Comparison of ENCODE assay signal across 10 cellular contexts in genomic region chr1:203686091-203686632, GRCh38. TPM values are rescaled to one million over a fixed set of nuclear protein-coding genes. Genes with fewer than 3 reads are reported as not detected.
DNase-seq lines count a peak whose midpoint lies in the region; ATAC-seq and TF ChIP-seq lines count a peak whose summit lies in the region.
"Had no signal": no experiment of that assay in that cellular context is flagged by ENCODE, and none has a peak within 500 bp of the region (broad histone marks: within the 10 kb centered on the region; RNA-seq: fewer than 3 reads in every experiment).

No MANE protein-coding gene starts in this region.

- no peak overlapping the region for H2AK5ac ChIP-seq in IMR-90 (ENCODE audit: low read depth, low read length)

- peaks cover 24% of the 10 kb centered on the region for H3K36me3 ChIP-seq in IMR-90 (ENCODE audit: control insufficient read depth, insufficient read depth, low read length)
- peaks cover 9% of the 10 kb centered on the region; the same call in 1 of the 2 replicates for H3K36me3 ChIP-seq in PC-3 (ENCODE audit: low read depth, low read length)
- peaks cover 4% of the 10 kb centered on the region for H3K36me3 ChIP-seq in smooth muscle cell (ENCODE audit: low read depth)

- H2AFZ ChIP-seq in IMR-90 (replicated peaks; ENCODE audit: low read length, poor library complexity) = no peak overlapping the region
- H2AFZ ChIP-seq in PC-3 (ENCODE audit: low read length) = no peak overlapping the region
- H2AFZ ChIP-seq in smooth muscle cell (ENCODE audit: low read depth) = no peak overlapping the region

- POLR2A ChIA-PET in IMR-90 (lab: Charles Lee; ENCODE audit: unreplicated experiment) (no interaction called here), PC-3 (lab: Charles Lee; ENCODE audit: unreplicated experiment) (interaction anchor here (0.6 kb wide), 1 partner anchor 121 kb away, joined by 3 read pairs; no protein-coding TSS in a partner anchor), GM10248 (lab: Yijun Ruan, JAX) (no interaction called here)

- no peak overlapping the region for H2BK120ac ChIP-seq in IMR-90 (ENCODE audit: low read depth, low read length)

- no peak overlapping the region for H3K23ac ChIP-seq in IMR-90 (ENCODE audit: low read depth, low read length)

- peaks cover 12% of the 10 kb centered on the region for H3K4me1 ChIP-seq in IMR-90 (ENCODE audit: control insufficient read depth, insufficient read depth, low read length)
- peaks cover 9% of the 10 kb centered on the region for H3K4me1 ChIP-seq in PC-3 (ENCODE audit: insufficient read depth, low read length)
- H3K4me1 ChIP-seq in smooth muscle cell (ENCODE audit: low read depth) = no peaks in the 10 kb centered on the region

- no peak overlapping the region for H3K4ac ChIP-seq in IMR-90 (ENCODE audit: low read depth, low read length)

- H3K56ac ChIP-seq in IMR-90 (ENCODE audit: extremely low read depth, insufficient read depth, low read length) = no peak overlapping the region

- no CpG with 5 or more reads among the region's 3 CpGs for WGBS in IMR-90 (ENCODE audit: extremely low coverage in 2 of 2, insufficient read length in 1 of 2), 2 experiments
- WGBS in smooth muscle cell (ENCODE audit: low lambda C conversion rate) = 23% methylated on average over 3 of the region's 3 CpGs

- H3K27ac ChIP-seq in IMR-90 (ENCODE audit: insufficient read depth, low read length) (peak overlapping the region; percentile 41; the same call in 1 of the 2 replicates), PC-3 (ENCODE audit: low read length) (peak overlapping the region; percentile 28), smooth muscle cell (ENCODE audit: low read depth) (peak overlapping the region; percentile 59)
- H3K27ac ChIP-seq: neutrophil had no signal

- no peak overlapping the region for H3K4me3 ChIP-seq in IMR-90 (ENCODE audit: insufficient read depth, low read depth, low read length)
- no peak overlapping the region for H3K4me3 ChIP-seq in PC-3 (ENCODE audit: low read length)
- H3K4me3 ChIP-seq in smooth muscle cell = no peak overlapping the region

- H4K20me1 ChIP-seq in IMR-90 (ENCODE audit: insufficient read depth, low read length) = peaks cover 79% of the 10 kb centered on the region
- no peaks in the 10 kb centered on the region for H4K20me1 ChIP-seq in PC-3 (ENCODE audit: low read length)
- H4K20me1 ChIP-seq in smooth muscle cell (ENCODE audit: low read depth) = peaks cover 86% of the 10 kb centered on the region

- dilution Hi-C loops in IMR-90 (cut with HindIII; ENCODE audit: low sequenced_read_pairs, unreplicated experiment) = no loop called here

- H3K14ac ChIP-seq in IMR-90 (replicated peaks; ENCODE audit: low read depth, low read length) = no peak overlapping the region

- TF ChIP-seq RAD21 in IMR-90 (IDR thresholded peaks at IDR 0.05; ENCODE audit: low read length) = no peak

- H2AK9ac ChIP-seq in IMR-90 (replicated peaks; ENCODE audit: low read depth, low read length, poor library complexity) = no peak overlapping the region

- H3K9ac ChIP-seq in IMR-90 (ENCODE audit: low read depth, low read length) = no peak overlapping the region
- no peak overlapping the region for H3K9ac ChIP-seq in PC-3 (ENCODE audit: low read length)
- no peak overlapping the region for H3K9ac ChIP-seq in smooth muscle cell (ENCODE audit: low read depth)

- H3F3A ChIP-seq in PC-3 (ENCODE audit: low read length, unreplicated experiment) (no peaks in the 10 kb centered on the region), smooth muscle cell (ENCODE audit: low read depth) (peaks cover 15% of the 10 kb centered on the region)

- H4K5ac ChIP-seq in IMR-90 (ENCODE audit: low read depth, low read length) = no peak overlapping the region

- H2BK15ac ChIP-seq in IMR-90 (ENCODE audit: low read depth, low read length) = no peak overlapping the region

- no peak overlapping the region for H2BK20ac ChIP-seq in IMR-90 (ENCODE audit: low read depth, low read length)

- no peak overlapping the region for H4K8ac ChIP-seq in IMR-90 (ENCODE audit: low read depth in 2 of 2, low read length in 2 of 2)

- CTCF ChIA-PET in IMR-90 (lab: Yijun Ruan, JAX) = interaction anchor here (0.5 to 0.9 kb wide), 2 partner anchors 18 to 528 kb away, joined by 3 to 4 read pairs; partner anchors contain the start of gene GOLT1A
- CTCF ChIA-PET in PC-3 (lab: Charles Lee) = interaction anchor here (0.6 to 2.1 kb wide), 2 partner anchors 8 to 12 kb away, joined by 4 to 7 read pairs; no protein-coding TSS in a partner anchor
- CTCF ChIA-PET in GM10248 (lab: Yijun Ruan, JAX) = interaction anchor here (0.7 to 2.7 kb wide), 8 partner anchors 10 to 198 kb away, joined by 3 to 7 read pairs (median 3); no protein-coding TSS in a partner anchor

- 0 out of 2 replicates have a peak, but pooled peaks cover 11% of the 10 kb centered on the region for H3K79me2 ChIP-seq in PC-3 (ENCODE audit: low read length)
- H3K79me2 ChIP-seq in smooth muscle cell (ENCODE audit: low read depth) = peaks cover 65% of the 10 kb centered on the region

- H4K91ac ChIP-seq in IMR-90 (ENCODE audit: insufficient read depth, low read depth, low read length) = no peak overlapping the region

- H3K9me2 ChIP-seq in PC-3 (replicated peaks; ENCODE audit: low read length) = no peaks in the 10 kb centered on the region

- H3K18ac ChIP-seq in IMR-90 (ENCODE audit: low read depth, low read length) = no peak overlapping the region

- H3K27me3 ChIP-seq in IMR-90 (ENCODE audit: control insufficient read depth, insufficient read depth, low read length) (no peaks in the 10 kb centered on the region), PC-3 (ENCODE audit: low read length) (no peaks in the 10 kb centered on the region), smooth muscle cell (ENCODE audit: low read depth) (no peaks in the 10 kb centered on the region)
- H3K27me3 ChIP-seq: neutrophil had no signal

- no peak for TF ChIP-seq POLR2A in IMR-90 (IDR thresholded peaks at IDR 0.05; ENCODE audit: low read depth, low read length)

- BruUV-seq in IMR-90 (replicated peaks; lab: Mats Ljungman, UMichigan) (no TSS peak), PC-3 (replicated peaks; lab: Mats Ljungman, UMichigan) (no TSS peak)

- ATAC-seq in IMR-90 (ENCODE audit: low read depth) (peak; percentile 47; the same call in 1 of the 2 replicates), PC-3 (peak; percentile 85), left cardiac atrium (peak; percentile 22 to 47)

- H3K4me2 ChIP-seq in IMR-90 (ENCODE audit: low read depth, low read length) (peak overlapping the region; percentile 10; the same call in 1 of the 2 replicates), PC-3 (ENCODE audit: low read length) (peak overlapping the region; percentile 11), smooth muscle cell (peak overlapping the region; percentile 34)

- intact Hi-C loops in IMR-90 (cut with micrococcal nuclease) (no loop called here), PC-3 (cut with micrococcal nuclease) (no loop called here), left cardiac atrium (cut with DNase I) (loop anchor here in 1 of 2 donors (5.0 kb wide), 1 partner anchor 44 kb away; no protein-coding TSS in a partner anchor), posterior cingulate gyrus (cut with DNase I) (no loop called here)

- in situ Hi-C loops in IMR-90 (cut with MboI; ENCODE audit: low sequenced_read_pairs) = no loop called here

- H3K79me1 ChIP-seq in IMR-90 (ENCODE audit: low read depth in 1 of 2, low read length in 2 of 2) = peaks cover 10 to 83% of the 10 kb centered on the region in 2 experiments

- H3K9me3 ChIP-seq in IMR-90 (ENCODE audit: control insufficient read depth, insufficient read depth, low read length) (no peaks in the 10 kb centered on the region), PC-3 (ENCODE audit: low read length) (no peaks in the 10 kb centered on the region), smooth muscle cell (replicated peaks; ENCODE audit: low read depth) (no peaks in the 10 kb centered on the region)
- H3K9me3 ChIP-seq: neutrophil had no signal

- DNase-seq in IMR-90 = peak; percentile 58
- DNase-seq in PC-3 = peak; percentile 60
- DNase-seq in left cardiac atrium = no peak
- no peak for DNase-seq in smooth muscle cell (lab: John Stamatoyannopoulos, UW; ENCODE audit: unreplicated experiment)
- no peak for DNase-seq in GM10248 (ENCODE audit: extremely low spot score)
- DNase-seq in OCI-M1 (lab: John Stamatoyannopoulos, UW) = no peak
- DNase-seq in posterior cingulate gyrus = no peak
- DNase-seq in HT-29 (ENCODE audit: low spot score) = no peak
- DNase-seq: SHP77 had no signal

- H2BK5ac ChIP-seq in IMR-90 (ENCODE audit: low read depth, low read length, poor library complexity, severe bottlenecking) = no peak overlapping the region

- H3K9me1 ChIP-seq in IMR-90 (ENCODE audit: insufficient read depth, low read length) = peaks cover 22% of the 10 kb centered on the region

- no peak for TF ChIP-seq CTCF in IMR-90 (conservative IDR thresholded peaks at IDR 0.05; ENCODE audit: low read depth, low read length)
- no peak for TF ChIP-seq CTCF in PC-3 (conservative IDR thresholded peaks at IDR 0.05; ENCODE audit: low read depth, low read length)
- no peak for TF ChIP-seq CTCF in smooth muscle cell (IDR thresholded peaks at IDR 0.05; ENCODE audit: borderline replicate concordance, insufficient read depth, poor library complexity, severe bottlenecking)
- no peak for TF ChIP-seq CTCF in GM10248 (IDR thresholded peaks at IDR 0.05; ENCODE audit: control extremely low read depth, extremely low read depth, low read depth, missing control alignments)

TF ChIP-seq in IMR-90, 13 proteins besides CTCF, POLR2A, EP300 and RAD21 (continues in another document):
- no peak for TF ChIP-seq BHLHE40 (IDR thresholded peaks at IDR 0.05; ENCODE audit: low read depth, low read length)
- TF ChIP-seq FOS (IDR thresholded peaks at IDR 0.05; ENCODE audit: low read depth, low read length) = no peak
- no peak for TF ChIP-seq RFX5 (IDR thresholded peaks at IDR 0.05; ENCODE audit: low read depth, low read length)
- no peak for TF ChIP-seq CHD1 (IDR thresholded peaks at IDR 0.05; ENCODE audit: low read depth, low read length)
- TF ChIP-seq MAFK (IDR thresholded peaks at IDR 0.05; ENCODE audit: low read depth, low read length) = no peak
- no peak for TF ChIP-seq USF2 (IDR thresholded peaks at IDR 0.05; ENCODE audit: low read depth, low read length)

RNA-seq across cellular contexts. Expression of gene ATP2B4, which starts 59.5 kb away (rescaled TPM):
- total RNA-seq in IMR-90 (2012; rRNA removed) = 290 and 311 TPM in 2 replicates
- polyA plus RNA-seq in IMR-90 (2012; rRNA removed) = 172 TPM in 2 replicates
- 65.5 and 87.1 TPM in 2 replicates for polyA plus RNA-seq in IMR-90 (2012; cell fraction: cytosol; rRNA removed)
- 90.6 and 259 TPM in 2 replicates for polyA plus RNA-seq in IMR-90 (2012; cell fraction: nucleus; rRNA removed; ENCODE audit: low replicate concordance)
- total RNA-seq in PC-3 (2014; rRNA removed) = 32.7 and 49.5 TPM in 2 replicates
- 100 to 1,000 TPM in 1 of 2 donors, 10 to 100 TPM in 1; 81.4 to 102 TPM for total RNA-seq in left cardiac atrium
- total RNA-seq in smooth muscle cell = 104 and 113 TPM in 2 replicates
- polyA plus RNA-seq in smooth muscle cell = 31.1 and 49.3 TPM in 2 replicates
- 5.5 TPM in 2 replicates for total RNA-seq in HT-29 (2014; rRNA removed; shearing (Covaris generic))

Comparison
In these comparisons a context has a peak if more than half of its experiments do, and no peak if none do; other contexts are left out.
1. ATAC-seq: peak in every context shown above with its lines; median percentile 85 in PC-3; 47 in IMR-90; 34 in left cardiac atrium.
2. DNase-seq: peak in IMR-90 (single experiment) and PC-3 (single experiment); none in left cardiac atrium (single experiment), smooth muscle cell (single experiment), GM10248 (single experiment), OCI-M1 (single experiment), posterior cingulate gyrus (0 of 10) and HT-29 (single experiment).
3. Peak in every context shown above with its lines, with median percentiles within 50 percentile points of each other: H3K27ac ChIP-seq and H3K4me2 ChIP-seq.